Comparison of ENCODE assay signal across 9 cellular contexts in the genomic region with DNA sequence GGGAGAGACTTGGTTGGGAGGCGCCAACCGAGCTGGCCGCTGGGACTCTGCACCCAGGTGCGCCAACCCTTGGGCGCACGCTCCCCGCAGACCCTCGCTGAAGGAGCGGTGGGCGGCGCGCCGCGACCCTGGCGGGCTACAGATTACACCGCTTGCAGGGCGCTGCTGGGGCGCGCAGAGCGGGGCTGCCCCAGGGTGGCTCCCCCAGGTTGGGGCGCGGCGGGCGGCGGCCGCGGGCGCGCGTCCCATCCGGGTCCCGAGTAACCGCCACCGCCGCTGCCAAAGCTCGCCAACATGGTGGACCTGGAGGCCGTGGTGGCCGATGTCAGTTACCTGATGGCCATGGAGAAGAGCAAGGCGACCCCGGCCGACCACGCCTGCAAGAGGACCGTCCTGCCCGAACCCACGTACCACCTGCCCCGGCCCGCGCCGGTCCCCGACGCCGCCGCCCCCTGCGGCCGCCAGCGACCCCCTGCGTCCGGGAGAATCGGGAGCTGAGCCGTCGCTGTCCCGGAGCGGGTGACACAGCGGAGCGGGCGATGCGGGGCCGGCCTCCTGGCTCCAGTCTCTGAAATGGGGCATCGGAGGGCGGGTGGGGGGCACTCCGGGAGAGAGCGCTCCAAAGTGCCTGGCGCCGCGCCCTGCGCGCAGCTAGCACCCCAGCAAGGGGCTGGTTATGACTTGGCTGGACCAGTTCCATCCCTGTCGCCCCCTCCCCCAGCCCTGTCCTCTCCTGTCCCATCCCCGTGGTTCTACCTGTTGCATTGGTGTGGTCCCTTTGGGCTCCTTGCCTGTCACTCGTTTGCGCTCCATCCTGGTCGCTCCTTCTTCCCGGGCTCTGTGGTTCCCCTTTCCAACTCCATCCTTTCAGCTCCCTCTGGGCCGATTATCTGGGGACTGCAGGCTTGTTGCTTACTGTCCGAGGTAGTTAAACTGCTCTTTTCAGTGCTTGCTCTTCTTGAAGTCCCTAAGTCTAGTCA.
A peak's percentile ranks its signal among the peaks of the same experiment; 100 is the strongest.
DNase-seq lines count a peak whose midpoint lies in the region; ATAC-seq and TF ChIP-seq lines count a peak whose summit lies in the region.
"Had no signal": no experiment of that assay in that cellular context is flagged by ENCODE, and none has a peak within 500 bp of the region (broad histone marks: within the 10 kb centered on the region; RNA-seq: fewer than 3 reads in every experiment).

No MANE protein-coding gene starts in this region.

- no peak for TF ChIP-seq POLR2A in NB4 (IDR thresholded peaks at IDR 0.05; ENCODE audit: extremely low read depth, insufficient read length)

- DNase-seq in COLO668 (lab: John Stamatoyannopoulos, UW; ENCODE audit: unreplicated experiment), result peak; percentile 34
- DNase-seq in NB4 (ENCODE audit: low read depth), result peak; percentile 19
- no peak for DNase-seq in effector memory CD4-positive, alpha-beta T cell
- DNase-seq in neural progenitor cell (ENCODE audit: low spot score), result peak; percentile 69
- DNase-seq in nucleus accumbens (lab: John Stamatoyannopoulos, UW), result no peak
- DNase-seq in NCI-H1048 (lab: John Stamatoyannopoulos, UW), result no peak
- DNase-seq in NAMALWA (ENCODE audit: low spot score), result no peak
- DNase-seq: SW 1271 had no signal

- no peaks in the 10 kb centered on the region for H3K36me3 Mint-ChIP-seq in neural progenitor cell

- H3K4me1 Mint-ChIP-seq in neural progenitor cell, result peaks cover 16% of the 10 kb centered on the region

- ATAC-seq in HG02571 (IDR thresholded peaks at IDR 0.05; ENCODE audit: unreplicated experiment), result no peak

- no peak overlapping the region for H3K27ac ChIP-seq in effector memory CD4-positive, alpha-beta T cell (ENCODE audit: insufficient read depth, low read length, poor library complexity, severe bottlenecking)
- H3K27ac ChIP-seq in neural progenitor cell, result no peak overlapping the region

- no peaks in the 10 kb centered on the region for H3K79me2 ChIP-seq in neural progenitor cell (ENCODE audit: low read depth)

- H2AFZ ChIP-seq in neural progenitor cell (replicated peaks), result peak overlapping the region; percentile 98

- no peak overlapping the region for H3K9ac ChIP-seq in neural progenitor cell

- H3K27me3 Mint-ChIP-seq in neural progenitor cell (ENCODE audit: insufficient read depth, low read depth), result peaks cover 41% of the 10 kb centered on the region

- no peaks in the 10 kb centered on the region for H3K36me3 ChIP-seq in effector memory CD4-positive, alpha-beta T cell (ENCODE audit: control insufficient read depth, insufficient read depth, low read length)
- no peaks in the 10 kb centered on the region for H3K36me3 ChIP-seq in neural progenitor cell

- TF ChIP-seq CTCF in NB4 (IDR thresholded peaks at IDR 0.05; ENCODE audit: low read depth, low read length), result no peak
- TF ChIP-seq CTCF in neural progenitor cell (IDR thresholded peaks at IDR 0.05), result no peak

- H3K4me1 ChIP-seq in effector memory CD4-positive, alpha-beta T cell (ENCODE audit: control insufficient read depth, insufficient read depth, low read length, poor library complexity, severe bottlenecking), result peaks cover 18% of the 10 kb centered on the region
- H3K4me1 ChIP-seq in neural progenitor cell, result peaks cover 16% of the 10 kb centered on the region

- H3F3A ChIP-seq in neural progenitor cell (ENCODE audit: low read depth), result peaks cover 20% of the 10 kb centered on the region

- peaks cover 13% of the 10 kb centered on the region for H3K27me3 ChIP-seq in effector memory CD4-positive, alpha-beta T cell (replicated peaks; ENCODE audit: control insufficient read depth, insufficient read depth, low read length, poor library complexity, severe bottlenecking)
- H3K27me3 ChIP-seq in neural progenitor cell, result peaks cover 79% of the 10 kb centered on the region

- H3K4me3 Mint-ChIP-seq in neural progenitor cell, result peak overlapping the region; percentile 79

- no peaks in the 10 kb centered on the region for H3K9me3 ChIP-seq in effector memory CD4-positive, alpha-beta T cell (ENCODE audit: control insufficient read depth, low read length)
- no peaks in the 10 kb centered on the region for H3K9me3 ChIP-seq in neural progenitor cell (ENCODE audit: low read depth)

- H3K9me3 Mint-ChIP-seq in neural progenitor cell, result peaks cover 4% of the 10 kb centered on the region

- H3K4me3 ChIP-seq in NB4 (ENCODE audit: low read depth, low read length), result peak overlapping the region; percentile 28
- H3K4me3 ChIP-seq in effector memory CD4-positive, alpha-beta T cell (ENCODE audit: insufficient read depth, low read depth, low read length, poor library complexity, severe bottlenecking), result peak overlapping the region; percentile 12
- peak overlapping the region; percentile 74 for H3K4me3 ChIP-seq in neural progenitor cell

- no peaks in the 10 kb centered on the region for H4K20me1 ChIP-seq in neural progenitor cell (ENCODE audit: low read depth)

- peak overlapping the region; percentile 95 for H3K4me2 ChIP-seq in neural progenitor cell

- no peak overlapping the region for H3K27ac Mint-ChIP-seq in neural progenitor cell

Comparison
In these comparisons a context has a peak if more than half of its experiments do, and no peak if none do; other contexts are left out.
1. DNase-seq: peak in COLO668 (single experiment), NB4 (single experiment) and neural progenitor cell (single experiment); none in effector memory CD4-positive, alpha-beta T cell (0 of 3), nucleus accumbens (0 of 56), NCI-H1048 (single experiment) and NAMALWA (single experiment).
2. H3K4me3 ChIP-seq: peak in every context shown above with its lines; median percentile 74 in neural progenitor cell; 28 in NB4; 12 in effector memory CD4-positive, alpha-beta T cell.